9 cellular contexts compared by ENCODE assay signal in the genomic region with DNA sequence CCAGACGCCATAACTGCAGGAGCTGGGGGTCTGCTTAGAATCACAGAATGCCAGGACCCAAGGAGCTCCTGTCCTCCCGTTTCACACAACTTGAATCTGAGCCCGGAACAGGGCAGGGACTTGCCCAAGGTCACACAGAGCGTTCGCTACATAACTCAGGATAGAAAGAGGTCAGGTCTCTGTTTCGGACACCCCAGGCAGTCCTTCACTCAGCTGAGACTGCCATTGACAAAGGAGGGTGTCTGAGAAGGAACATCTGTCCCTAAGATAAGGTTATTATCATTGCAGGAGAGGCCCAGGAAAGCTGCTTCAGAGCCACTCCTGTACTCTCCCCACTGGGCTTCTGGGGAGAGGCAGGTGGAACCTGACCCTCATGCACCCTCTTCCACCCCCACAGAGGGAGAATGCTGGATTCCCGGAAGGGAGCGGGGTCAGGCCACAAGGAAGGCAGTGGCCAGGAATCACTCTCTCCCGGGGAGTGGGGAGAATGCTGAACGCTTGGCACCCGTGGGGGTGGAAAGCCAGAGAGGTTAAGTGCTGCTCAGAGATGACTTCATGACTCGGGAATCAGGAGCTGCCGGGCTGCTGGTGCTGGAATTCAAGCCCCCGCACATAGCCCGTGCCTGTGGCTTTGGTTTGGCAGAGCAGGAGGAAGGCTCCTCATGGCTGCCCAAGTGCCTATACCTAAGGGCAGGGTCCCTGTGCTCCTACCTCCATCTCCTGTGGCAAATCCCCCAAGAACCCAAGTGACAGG. TPM values are rescaled to one million over a fixed set of nuclear protein-coding genes. Genes with fewer than 3 reads are reported as not detected.
DNase-seq lines count a peak whose midpoint lies in the region; ATAC-seq, FAIRE-seq and TF ChIP-seq lines count a peak whose summit lies in the region.
"Had no signal": no experiment of that assay in that cellular context is flagged by ENCODE, and none has a peak within 500 bp of the region (broad histone marks: within the 10 kb centered on the region; RNA-seq: fewer than 3 reads in every experiment).

No MANE protein-coding gene starts in this region.

- ATAC-seq in body of pancreas (peak; percentile 35), GM21367 (IDR thresholded peaks at IDR 0.05; ENCODE audit: unreplicated experiment) (no peak)

- peak; percentile 83 for DNase-seq in H54 (ENCODE audit: insufficient read length, low spot score)
- peak; percentile 71 to 82 (median 77) for DNase-seq in body of pancreas
- no peak for DNase-seq in stimulated activated CD4-positive, alpha-beta T cell treated with anti-CD3 and anti-CD28 coated beads, Interleukin-4, amount 100 ng/mL, for 1 hour
- no peak for DNase-seq in NCI-H1417 (lab: John Stamatoyannopoulos, UW)
- DNase-seq in NCI-H1417 treated with DMSO at 0.1 percent for 48 hours (lab: John Stamatoyannopoulos, UW): no peak
- DNase-seq: activated naive CD4-positive, alpha-beta T cell had no signal

- H3K27me3 ChIP-seq in body of pancreas (no peaks in the 10 kb centered on the region), iPS-20b (ENCODE audit: insufficient read depth, low read length) (no peaks in the 10 kb centered on the region), skeletal muscle tissue (ENCODE audit: control insufficient read depth in 3 of 3, insufficient read depth in 3 of 3, low read length in 3 of 3) (no peaks in the 10 kb centered on the region)

- FAIRE-seq in H54 (lab: Jason Lieb, UNC): no peak

- no peak for TF ChIP-seq CTCF in body of pancreas (IDR thresholded peaks at IDR 0.05)

- peaks cover 4 to 14% of the 10 kb centered on the region in 2 donors for H3K36me3 ChIP-seq in body of pancreas (replicated peaks in 1 of 2; ENCODE audit: insufficient read depth in 1 of 2, low read depth in 2 of 2)
- H3K36me3 ChIP-seq in iPS-20b (ENCODE audit: insufficient read depth, low read depth, low read length): peaks cover 33% of the 10 kb centered on the region
- H3K36me3 ChIP-seq in skeletal muscle tissue (ENCODE audit: control insufficient read depth in 3 of 3, insufficient read depth in 3 of 3, low read length in 3 of 3): peaks cover 16 to 24% (median 22%) of the 10 kb centered on the region in 3 donors

- intact Hi-C loops in body of pancreas (cut with DNase I): no loop called here

- H3K4me1 ChIP-seq in body of pancreas (peaks cover 80% of the 10 kb centered on the region), iPS-20b (ENCODE audit: insufficient read depth, low read length) (peaks cover 48% of the 10 kb centered on the region), skeletal muscle tissue (ENCODE audit: control insufficient read depth in 3 of 3, insufficient read depth in 3 of 3, low read length in 3 of 3) (peaks cover 61 to 66% (median 61%) of the 10 kb centered on the region in 3 donors)

- peak overlapping the region; percentile 28; the same call in 1 of the 2 replicates for H3K9ac ChIP-seq in iPS-20b (ENCODE audit: low read depth, low read length)
- peak overlapping the region; percentile 38 to 74 (median 58) for H3K9ac ChIP-seq in skeletal muscle tissue (ENCODE audit: low read depth in 1 of 3, low read length in 3 of 3)

- no peak overlapping the region for H3K4me3 ChIP-seq in body of pancreas
- no peak overlapping the region for H3K4me3 ChIP-seq in iPS-20b (ENCODE audit: low read length)
- peak overlapping the region; percentile 15 to 52 (median 37) for H3K4me3 ChIP-seq in skeletal muscle tissue (ENCODE audit: low read length in 3 of 3)

- H3K9me3 ChIP-seq in body of pancreas: no peaks in the 10 kb centered on the region
- no peaks in the 10 kb centered on the region for H3K9me3 ChIP-seq in iPS-20b (ENCODE audit: insufficient read depth, low read depth, low read length)
- H3K9me3 ChIP-seq in skeletal muscle tissue (ENCODE audit: control insufficient read depth in 3 of 3, low read length in 3 of 3): no peaks in the 10 kb centered on the region

- 6 to 16% methylated on average over 10 to 15 of the region's 15 CpGs for WGBS in body of pancreas, 2 donors

- H3K27ac ChIP-seq in body of pancreas: peak overlapping the region; percentile 80 to 99 (median 94)
- no peak overlapping the region for H3K27ac ChIP-seq in iPS-20b (ENCODE audit: low read length)
- H3K27ac ChIP-seq in skeletal muscle tissue (ENCODE audit: low read depth, low read length): peak overlapping the region; percentile 96

- TF ChIP-seq POLR2A in H54 (IDR thresholded peaks at IDR 0.05; ENCODE audit: low read depth, low read length) (no peak), body of pancreas (IDR thresholded peaks at IDR 0.05) (peak; percentile 23 to 69 (median 65))

RNA-seq across cellular contexts. Expression of a gene that starts 10.7 kb away (rescaled TPM):
- total RNA-seq in body of pancreas (10 to 100 TPM; 62.0 to 97.6 TPM), skeletal muscle tissue (4.2 TPM)

RNA-seq across cellular contexts. Expression of a gene that starts 25.4 kb away (rescaled TPM):
- total RNA-seq in body of pancreas (10 to 100 TPM; 14.2 to 15.3 TPM), skeletal muscle tissue (13.6 TPM)

RNA-seq across cellular contexts. Expression of a gene that starts 29.4 kb away (rescaled TPM):
- 1 to 10 TPM; 4.9 to 5.3 TPM for total RNA-seq in body of pancreas
- 0.52 TPM for total RNA-seq in skeletal muscle tissue

RNA-seq across cellular contexts. Expression of a gene that starts 30.9 kb away (rescaled TPM):
- total RNA-seq in body of pancreas (100 to 1,000 TPM; 306 to 837 TPM), skeletal muscle tissue (not detected)

RNA-seq across cellular contexts. Expression of a gene that starts 40.6 kb away (rescaled TPM):
- total RNA-seq in body of pancreas: not detected
- total RNA-seq in skeletal muscle tissue: not detected

Comparison
In these comparisons a context has a peak if more than half of its experiments do, and no peak if none do; other contexts are left out.
1. DNase-seq: peak in H54 (single experiment) and body of pancreas (4 of 4); none in stimulated activated CD4-positive, alpha-beta T cell treated with anti-CD3 and anti-CD28 coated beads, Interleukin-4, amount 100 ng/mL, for 1 hour (single experiment), NCI-H1417 (0 of 3) and NCI-H1417 treated with DMSO at 0.1 percent for 48 hours (single experiment).
2. H3K4me3 ChIP-seq: peak in skeletal muscle tissue (3 of 3); none in body of pancreas (0 of 2) and iPS-20b (single experiment).
3. RNA of a gene that starts 10.7 kb away (total RNA-seq): 62.0 to 97.6 TPM in body of pancreas; 4.2 TPM in skeletal muscle tissue (single experiment); every median in the first group is over 10 times any median in the second.